1 cellular context compared by ENCODE assay signal in the genomic region with DNA sequence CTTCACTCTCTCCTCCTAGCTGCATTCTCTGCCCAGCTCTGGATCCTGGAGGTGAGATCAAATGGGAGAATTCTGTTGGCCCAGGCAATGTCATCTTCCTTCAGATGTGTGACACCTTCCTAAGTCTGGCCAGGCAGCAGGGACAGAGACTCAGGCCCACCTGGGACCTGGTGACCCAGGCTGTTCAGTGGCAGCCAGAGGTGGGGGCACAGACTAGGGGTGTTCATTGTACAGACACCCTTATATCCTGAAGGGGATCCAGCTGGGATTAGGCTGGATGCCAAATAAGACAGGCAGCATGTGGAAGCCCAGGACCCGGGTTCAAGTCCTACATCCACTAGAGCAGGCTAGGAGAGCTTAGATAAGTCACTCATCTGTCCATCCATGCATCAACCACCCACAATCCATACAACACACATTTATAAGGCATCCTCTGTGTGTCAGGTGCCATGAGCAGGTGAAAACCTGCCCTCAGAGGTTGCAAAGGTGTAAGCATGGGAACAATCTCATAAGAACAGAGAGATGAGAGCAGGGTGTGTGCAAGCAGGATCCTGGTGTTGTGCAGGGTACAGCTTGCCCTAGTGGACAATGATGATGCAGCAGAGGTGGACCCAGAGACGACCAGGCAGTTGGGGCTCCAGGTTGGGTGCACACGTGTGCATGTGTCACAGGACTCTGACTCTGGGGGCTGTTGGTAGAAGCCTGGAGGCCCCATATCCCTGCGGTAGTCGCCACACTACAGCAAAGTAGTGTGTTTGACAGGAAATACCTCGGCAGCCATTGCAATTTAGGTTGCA.
TF ChIP-seq lines count a peak whose summit lies in the region.

No MANE protein-coding gene starts in this region.

TF ChIP-seq in endothelial cell of umbilical vein, 7 proteins besides CTCF, POLR2A, EP300 and RAD21:
- TF ChIP-seq JUN (IDR thresholded peaks at IDR 0.05; ENCODE audit: borderline replicate concordance, insufficient read depth, insufficient read length, low read depth), result no peak
- TF ChIP-seq, protein P1, sequence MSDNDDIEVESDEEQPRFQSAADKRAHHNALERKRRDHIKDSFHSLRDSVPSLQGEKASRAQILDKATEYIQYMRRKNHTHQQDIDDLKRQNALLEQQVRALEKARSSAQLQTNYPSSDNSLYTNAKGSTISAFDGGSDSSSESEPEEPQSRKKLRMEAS (IDR thresholded peaks at IDR 0.05; ENCODE audit: insufficient read depth, insufficient read length), result no peak
- no peak for TF ChIP-seq GATA2 (IDR thresholded peaks at IDR 0.05; ENCODE audit: insufficient read depth, insufficient read length, low read depth, low read length)
- TF ChIP-seq EZH2 (IDR thresholded peaks at IDR 0.05; ENCODE audit: borderline replicate concordance, low read depth, low read length, severe bottlenecking), result no peak
- TF ChIP-seq FOS (IDR thresholded peaks at IDR 0.05; ENCODE audit: borderline replicate concordance, insufficient read depth, low read length), result no peak
- TF ChIP-seq MYC (IDR thresholded peaks at IDR 0.05; ENCODE audit: low read depth, low read length), result no peak
- no peak for TF ChIP-seq POLR2AphosphoS5 (IDR thresholded peaks at IDR 0.05; ENCODE audit: insufficient read depth, low read depth, low read length)
